Comparison of ENCODE assay signal across 23 cellular contexts in genomic region chr3:10303785-10304184, GRCh38. TPM values are rescaled to one million over a fixed set of nuclear protein-coding genes. Genes with fewer than 3 reads are reported as not detected.
A peak's percentile ranks its signal among the peaks of the same experiment; 100 is the strongest.
DNase-seq lines count a peak whose midpoint lies in the region; ATAC-seq, FAIRE-seq and TF ChIP-seq lines count a peak whose summit lies in the region.
"Had no signal": no experiment of that assay in that cellular context is flagged by ENCODE, and none has a peak within 500 bp of the region (broad histone marks: within the 10 kb centered on the region; RNA-seq: fewer than 3 reads in every experiment).

No MANE protein-coding gene starts in this region.

- POLR2A ChIA-PET in A549 (lab: Yijun Ruan, JAX) = interaction anchor here (1.2 kb wide), 1 partner anchor 10 kb away, joined by 3 read pairs; no protein-coding TSS in a partner anchor

- intact Hi-C loops in activated T-helper 2 cell treated with anti-CD3 and anti-CD28 coated beads, Interferon-gamma antibody, Interleukin-2, Interleukin-4, amounts not matched to agents 10 μg/mL and 5 μg/mL and 100 μg/mL, durations not matched to agents 14 hours and 24 hours and 36 hours (cut with micrococcal nuclease) = no loop called here

- no peak overlapping the region for H3K4me2 ChIP-seq in A549
- H3K4me2 ChIP-seq: PC-9 had no signal

- 68% methylated on average over 8 of the region's 8 CpGs for WGBS in A549 (ENCODE audit: missing lambda C conversion rate)
- 87 to 88% methylated on average over 8 of the region's 8 CpGs for WGBS in endodermal cell (ENCODE audit: insufficient coverage in 1 of 2, insufficient read length in 1 of 2), 2 experiments

- no peaks in the 10 kb centered on the region for H3K27me3 Mint-ChIP-seq in endodermal cell (ENCODE audit: insufficient read depth)
- no peaks in the 10 kb centered on the region for H3K27me3 Mint-ChIP-seq in activated T-helper 2 cell treated with anti-CD3 and anti-CD28 coated beads, Interferon-gamma antibody, Interleukin-2, Interleukin-4, amounts not matched to agents 10 μg/mL and 5 μg/mL and 100 μg/mL, durations not matched to agents 14 hours and 24 hours and 36 hours (ENCODE audit: low read depth)
- H3K27me3 Mint-ChIP-seq: IgD-negative memory B cell had no signal

- H3K9me3 ChIP-seq in A549 = no peaks in the 10 kb centered on the region
- no peaks in the 10 kb centered on the region for H3K9me3 ChIP-seq in endodermal cell (ENCODE audit: control insufficient read depth, low read length)
- H3K9me3 ChIP-seq: MG63 had no signal

- CTCF ChIA-PET in A549 (lab: Yijun Ruan, JAX) = interaction anchor here (0.5 to 4.7 kb wide), 9 partner anchors 8 to 503 kb away, joined by 3 to 25 read pairs (median 4); no protein-coding TSS in a partner anchor

- H3K27ac Mint-ChIP-seq in endodermal cell = no peak overlapping the region
- peak overlapping the region; percentile 52 for H3K27ac Mint-ChIP-seq in stimulated activated effector memory CD8-positive, alpha-beta T cell treated with anti-CD3 and anti-CD28 coated beads, Interleukin-12 subunit alpha, Interleukin-12 subunit beta, amount 100 ng/mL, for 72 hours
- H3K27ac Mint-ChIP-seq in activated T-helper 2 cell treated with anti-CD3 and anti-CD28 coated beads, Interferon-gamma antibody, Interleukin-2, Interleukin-4, amounts not matched to agents 10 μg/mL and 5 μg/mL and 100 μg/mL, durations not matched to agents 14 hours and 24 hours and 36 hours = no peak overlapping the region
- H3K27ac Mint-ChIP-seq: IgD-negative memory B cell had no signal

- no peaks in the 10 kb centered on the region for H3K9me3 Mint-ChIP-seq in endodermal cell
- H3K9me3 Mint-ChIP-seq in stimulated activated effector memory CD8-positive, alpha-beta T cell treated with anti-CD3 and anti-CD28 coated beads, Interleukin-12 subunit alpha, Interleukin-12 subunit beta, amount 100 ng/mL, for 72 hours = no peaks in the 10 kb centered on the region
- no peaks in the 10 kb centered on the region for H3K9me3 Mint-ChIP-seq in activated T-helper 2 cell treated with anti-CD3 and anti-CD28 coated beads, Interferon-gamma antibody, Interleukin-2, Interleukin-4, amounts not matched to agents 10 μg/mL and 5 μg/mL and 100 μg/mL, durations not matched to agents 14 hours and 24 hours and 36 hours
- H3K9me3 Mint-ChIP-seq: CD14-positive monocyte, IgD-negative memory B cell had no signal

- no peak overlapping the region for H3K9ac ChIP-seq in endodermal cell (ENCODE audit: extremely low read depth, low read length, poor library complexity, severe bottlenecking)

- TF ChIP-seq CTCF in A549 (IDR thresholded peaks at IDR 0.05) (no peak), endodermal cell (conservative IDR thresholded peaks at IDR 0.05) (no peak)

- peak; percentile 52 to 63; a peak in 5 of 6 replicates for ATAC-seq in A549
- no peak for ATAC-seq in stimulated activated effector memory CD8-positive, alpha-beta T cell treated with anti-CD3 and anti-CD28 coated beads, Interleukin-12 subunit alpha, Interleukin-12 subunit beta, amount 100 ng/mL, for 72 hours

- no peak for TF ChIP-seq EP300 in A549 (IDR thresholded peaks at IDR 0.05)

- TF ChIP-seq POLR2A in A549 (IDR thresholded peaks at IDR 0.05; ENCODE audit: low read length) (no peak), GM15510 (IDR thresholded peaks at IDR 0.05; ENCODE audit: borderline replicate concordance, extremely low read depth, insufficient read length) (peak; percentile 14)

- H3K4me3 ChIP-seq in A549 (no peak overlapping the region), endodermal cell (ENCODE audit: low read length) (no peak overlapping the region)
- H3K4me3 ChIP-seq: MG63, PC-9 had no signal

- H3K27ac ChIP-seq in A549 (no peak overlapping the region), endodermal cell (ENCODE audit: low read depth, low read length) (no peak overlapping the region)
- H3K27ac ChIP-seq: HL-60, PC-9, RWPE1 had no signal

- H3K4me1 ChIP-seq in A549 = peaks cover 4% of the 10 kb centered on the region; the same call in 1 of the 3 replicates
- no peaks in the 10 kb centered on the region for H3K4me1 ChIP-seq in endodermal cell (ENCODE audit: control insufficient read depth, insufficient read depth, low read length)

- peaks cover 97% of the 10 kb centered on the region for H3K36me3 ChIP-seq in endodermal cell (ENCODE audit: control insufficient read depth, insufficient read depth, low read length)

- no peak for FAIRE-seq in A549 (lab: Jason Lieb, UNC)

- H3K4me1 Mint-ChIP-seq in endodermal cell = no peaks in the 10 kb centered on the region
- H3K4me1 Mint-ChIP-seq in stimulated activated effector memory CD8-positive, alpha-beta T cell treated with anti-CD3 and anti-CD28 coated beads, Interleukin-12 subunit alpha, Interleukin-12 subunit beta, amount 100 ng/mL, for 72 hours = peaks cover 16% of the 10 kb centered on the region
- H3K4me1 Mint-ChIP-seq in activated T-helper 2 cell treated with anti-CD3 and anti-CD28 coated beads, Interferon-gamma antibody, Interleukin-2, Interleukin-4, amounts not matched to agents 10 μg/mL and 5 μg/mL and 100 μg/mL, durations not matched to agents 14 hours and 24 hours and 36 hours (ENCODE audit: low read depth) = peaks cover 8% of the 10 kb centered on the region
- H3K4me1 Mint-ChIP-seq: CD14-positive monocyte had no signal

- TF ChIP-seq RAD21 in A549 (conservative IDR thresholded peaks at IDR 0.05 in 1 of 2, IDR thresholded peaks at IDR 0.05 in 1 of 2) = no peak

- H3K4me3 Mint-ChIP-seq in endodermal cell = no peak overlapping the region
- no peak overlapping the region for H3K4me3 Mint-ChIP-seq in stimulated activated effector memory CD8-positive, alpha-beta T cell treated with anti-CD3 and anti-CD28 coated beads, Interleukin-12 subunit alpha, Interleukin-12 subunit beta, amount 100 ng/mL, for 72 hours
- no peak overlapping the region for H3K4me3 Mint-ChIP-seq in activated T-helper 2 cell treated with anti-CD3 and anti-CD28 coated beads, Interferon-gamma antibody, Interleukin-2, Interleukin-4, amounts not matched to agents 10 μg/mL and 5 μg/mL and 100 μg/mL, durations not matched to agents 14 hours and 24 hours and 36 hours (ENCODE audit: low read depth)
- H3K4me3 Mint-ChIP-seq: CD14-positive monocyte, IgD-negative memory B cell had no signal

- peaks cover 86% of the 10 kb centered on the region for H3K36me3 Mint-ChIP-seq in endodermal cell (ENCODE audit: low read depth)
- H3K36me3 Mint-ChIP-seq in stimulated activated effector memory CD8-positive, alpha-beta T cell treated with anti-CD3 and anti-CD28 coated beads, Interleukin-12 subunit alpha, Interleukin-12 subunit beta, amount 100 ng/mL, for 72 hours = peaks cover 100% of the 10 kb centered on the region
- peaks cover 89% of the 10 kb centered on the region for H3K36me3 Mint-ChIP-seq in activated T-helper 2 cell treated with anti-CD3 and anti-CD28 coated beads, Interferon-gamma antibody, Interleukin-2, Interleukin-4, amounts not matched to agents 10 μg/mL and 5 μg/mL and 100 μg/mL, durations not matched to agents 14 hours and 24 hours and 36 hours (ENCODE audit: low read depth)

- no peaks in the 10 kb centered on the region for H3K27me3 ChIP-seq in endodermal cell (ENCODE audit: control insufficient read depth, insufficient read depth, low read length, poor library complexity, severe bottlenecking)
- H3K27me3 ChIP-seq: MG63 had no signal

- no peak for DNase-seq in A549 (ENCODE audit: low read depth in 1 of 2, low spot score in 1 of 2)
- peak; percentile 43 for DNase-seq in endodermal cell
- no peak for DNase-seq in stimulated activated effector memory CD8-positive, alpha-beta T cell treated with anti-CD3 and anti-CD28 coated beads, Interleukin-12 subunit alpha, Interleukin-12 subunit beta, amount 100 ng/mL, for 72 hours (ENCODE audit: low spot score in 2 of 2)
- DNase-seq in A172 (ENCODE audit: low spot score) = no peak
- no peak for DNase-seq in activated T-helper 2 cell treated with anti-CD3 and anti-CD28 coated beads, Interferon-gamma antibody, Interleukin-2, Interleukin-4, amounts not matched to agents 10 μg/mL and 5 μg/mL and 100 μg/mL, durations not matched to agents 14 hours and 24 hours and 36 hours (ENCODE audit: low spot score)
- DNase-seq in anterior cingulate cortex (lab: John Stamatoyannopoulos, UW) = no peak
- DNase-seq: AML-193, DMS79 treated with DMSO at 0.1 percent for 48 hours, H7, Kasumi-1, MG63, NCI-H1092, NCI-H1436 treated with DMSO at 0.1 percent for 48 hours, NCI-H2029, NCI-H345, NCI-H526, PC-9, SIG-M5 had no signal

RNA-seq across cellular contexts. Expression of gene GHRL, which starts 11.0 kb away (rescaled TPM):
- not detected in 2 replicates for polyA plus RNA-seq in A549 (2011; rRNA removed)
- 0.05 TPM in 1 of 2 replicates, not detected in the other for polyA plus RNA-seq in A549 (2012; cell fraction: cytosol; rRNA removed)
- 0.59 and 1.0 TPM in 2 replicates for polyA plus RNA-seq in A549 (2012; cell fraction: nucleus; rRNA removed)
- 0.31 TPM in 1 of 3 replicates, not detected in the others for polyA plus RNA-seq in A549 (2017; fragmentation: RNase III; extraction: RNeasy Plus Mini Kit Qiagen cat#74134 plus additional on column Dnase treatment)
- 0.49 TPM in 1 of 2 replicates, not detected in the other for polyA minus RNA-seq in A549 (2011; rRNA and poly(A)+ RNA removed)
- total RNA-seq in endodermal cell = not detected
- polyA plus RNA-seq in endodermal cell (2013, experiment 1 of 2) = 0.36 TPM
- polyA plus RNA-seq in endodermal cell (2013, experiment 2 of 2) = not detected
- not detected in 2 replicates for total RNA-seq in A172 (2014; rRNA removed; shearing (Covaris generic))
- total RNA-seq in activated T-helper 2 cell treated with anti-CD3 and anti-CD28 coated beads, Interferon-gamma antibody, Interleukin-2, Interleukin-4, amounts not matched to agents 10 μg/mL and 5 μg/mL and 100 μg/mL, durations not matched to agents 14 hours and 24 hours and 36 hours = 0.98 and 2.1 TPM in 2 replicates
- total RNA-seq: H7, PC-9 had no signal

RNA-seq across cellular contexts. Expression of gene SEC13, which starts 17.1 kb away (rescaled TPM):
- 107 and 121 TPM in 2 replicates for polyA plus RNA-seq in A549 (2011; rRNA removed)
- polyA plus RNA-seq in A549 (2012; cell fraction: cytosol; rRNA removed) = 221 and 230 TPM in 2 replicates
- 206 and 249 TPM in 2 replicates for polyA plus RNA-seq in A549 (2012; cell fraction: nucleus; rRNA removed)
- 176 to 188 TPM (median 181 TPM) in 3 replicates for polyA plus RNA-seq in A549 (2017; fragmentation: RNase III; extraction: RNeasy Plus Mini Kit Qiagen cat#74134 plus additional on column Dnase treatment)
- 272 and 300 TPM in 2 replicates for polyA minus RNA-seq in A549 (2011; rRNA and poly(A)+ RNA removed)
- total RNA-seq in endodermal cell = 100 to 1,000 TPM; 140 to 142 TPM
- polyA plus RNA-seq in endodermal cell (2013, experiment 1 of 2) = 118 TPM
- polyA plus RNA-seq in endodermal cell (2013, experiment 2 of 2) = 117 TPM
- 234 and 245 TPM in 2 replicates for total RNA-seq in A172 (2014; rRNA removed; shearing (Covaris generic))
- 133 and 136 TPM in 2 replicates for total RNA-seq in activated T-helper 2 cell treated with anti-CD3 and anti-CD28 coated beads, Interferon-gamma antibody, Interleukin-2, Interleukin-4, amounts not matched to agents 10 μg/mL and 5 μg/mL and 100 μg/mL, durations not matched to agents 14 hours and 24 hours and 36 hours

RNA-seq across cellular contexts. Expression of gene TATDN2, which starts 55.5 kb away (rescaled TPM):
- polyA plus RNA-seq in A549 (2011; rRNA removed) = 22.4 and 27.6 TPM in 2 replicates
- polyA plus RNA-seq in A549 (2012; cell fraction: cytosol; rRNA removed) = 14.1 and 19.3 TPM in 2 replicates
- 15.7 and 18.0 TPM in 2 replicates for polyA plus RNA-seq in A549 (2012; cell fraction: nucleus; rRNA removed)
- polyA plus RNA-seq in A549 (2017; fragmentation: RNase III; extraction: RNeasy Plus Mini Kit Qiagen cat#74134 plus additional on column Dnase treatment) = 31.7 to 36.0 TPM (median 34.9 TPM) in 3 replicates
- polyA minus RNA-seq in A549 (2011; rRNA and poly(A)+ RNA removed) = 35.4 and 40.6 TPM in 2 replicates
- 10 to 100 TPM; 34.0 to 34.1 TPM for total RNA-seq in endodermal cell
- polyA plus RNA-seq in endodermal cell (2013, experiment 1 of 2) = 18.5 TPM
- 16.3 TPM for polyA plus RNA-seq in endodermal cell (2013, experiment 2 of 2)
- 16.0 and 18.8 TPM in 2 replicates for total RNA-seq in A172 (2014; rRNA removed; shearing (Covaris generic))
- total RNA-seq in activated T-helper 2 cell treated with anti-CD3 and anti-CD28 coated beads, Interferon-gamma antibody, Interleukin-2, Interleukin-4, amounts not matched to agents 10 μg/mL and 5 μg/mL and 100 μg/mL, durations not matched to agents 14 hours and 24 hours and 36 hours = 64.9 and 65.6 TPM in 2 replicates
